In genomic region chr7:100264669-100265165, GRCh38 we compare ENCODE assay signal across 9 cellular contexts. TPM values are rescaled to one million over a fixed set of nuclear protein-coding genes. Genes with fewer than 3 reads are reported as not detected.
DNase-seq lines count a peak whose midpoint lies in the region; ATAC-seq and TF ChIP-seq lines count a peak whose summit lies in the region.
"Not testable (repeated sequence)": the region's sequence is repeated elsewhere in the genome, so short reads cannot be mapped to it uniquely, and the experiment has no call there.
"Had no signal": no experiment of that assay in that cellular context is flagged by ENCODE, and none has a peak within 500 bp of the region (broad histone marks: within the 10 kb centered on the region; RNA-seq: fewer than 3 reads in every experiment).

No MANE protein-coding gene starts in this region.

- not testable (repeated sequence) for H2AFZ ChIP-seq in neural progenitor cell (replicated peaks)

- not testable (repeated sequence) for H3K9me3 ChIP-seq in gastroesophageal sphincter; neural progenitor cell (ENCODE audit: low read depth); skeletal muscle tissue (ENCODE audit: control insufficient read depth in 3 of 3, low read length in 3 of 3)

- H3K4me2 ChIP-seq in neural progenitor cell = not testable (repeated sequence)

- TF ChIP-seq EP300 in gastroesophageal sphincter (IDR thresholded peaks at IDR 0.05) = not testable (repeated sequence)

- H3K79me2 ChIP-seq in neural progenitor cell (ENCODE audit: low read depth) = peaks cover 69% of the 10 kb centered on the region

- H3K4me1 ChIP-seq in gastroesophageal sphincter = peaks cover 0 to 15% (median 11%) of the 10 kb centered on the region in 3 donors
- H3K4me1 ChIP-seq in neural progenitor cell = not testable (repeated sequence)
- H3K4me1 ChIP-seq in skeletal muscle tissue (ENCODE audit: control insufficient read depth in 3 of 3, insufficient read depth in 3 of 3, low read length in 3 of 3) = peaks cover 18 to 44% (median 31%) of the 10 kb centered on the region in 3 donors

- H3K36me3 ChIP-seq in gastroesophageal sphincter; neural progenitor cell; skeletal muscle tissue (ENCODE audit: control insufficient read depth in 3 of 3, insufficient read depth in 3 of 3, low read length in 3 of 3): not testable (repeated sequence)

- not testable (repeated sequence) for H3K27me3 Mint-ChIP-seq in neural progenitor cell (ENCODE audit: insufficient read depth, low read depth)

- H3K36me3 Mint-ChIP-seq in neural progenitor cell = not testable (repeated sequence)

- not testable (repeated sequence) for H3K27me3 ChIP-seq in gastroesophageal sphincter; neural progenitor cell; skeletal muscle tissue (ENCODE audit: control insufficient read depth in 3 of 3, insufficient read depth in 3 of 3, low read length in 3 of 3)

- TF ChIP-seq CTCF in gastroesophageal sphincter (IDR thresholded peaks at IDR 0.05); neural progenitor cell (IDR thresholded peaks at IDR 0.05): not testable (repeated sequence)

- H3K9me3 Mint-ChIP-seq in neural progenitor cell = not testable (repeated sequence)

- DNase-seq in EH (ENCODE audit: low read depth) = peak; percentile 41
- DNase-seq in LoVo (ENCODE audit: low spot score) = peak; percentile 87
- peak; percentile 43 for DNase-seq in NOMO-1 treated with DMSO at 0.1 percent for 48 hours (lab: John Stamatoyannopoulos, UW; ENCODE audit: unreplicated experiment)
- DNase-seq in amniotic epithelial cell (ENCODE audit: low read depth) = peak; percentile 39
- not testable (repeated sequence) for DNase-seq in neural progenitor cell (ENCODE audit: low spot score)

- H3K27ac ChIP-seq in gastroesophageal sphincter (peak overlapping the region in 1 of 4 donors; percentile 29), skeletal muscle tissue (ENCODE audit: low read depth, low read length) (peak overlapping the region; percentile 12)
- not testable (repeated sequence) for H3K27ac ChIP-seq in neural progenitor cell

- not testable (repeated sequence) for H3K4me3 Mint-ChIP-seq in neural progenitor cell

- not testable (repeated sequence) for H3K4me3 ChIP-seq in gastroesophageal sphincter; neural progenitor cell; skeletal muscle tissue (ENCODE audit: low read length in 3 of 3)

- 57 to 93% methylated on average over 1 to 4 of the region's 7 CpGs for WGBS in gastroesophageal sphincter (ENCODE audit: low coverage in 1 of 2), 2 donors

- peak overlapping the region; percentile 25 for H3K27ac Mint-ChIP-seq in neural progenitor cell

- ATAC-seq in gastroesophageal sphincter = peak; percentile 52

- peaks cover 14% of the 10 kb centered on the region for H3K4me1 Mint-ChIP-seq in neural progenitor cell

- not testable (repeated sequence) for H3F3A ChIP-seq in neural progenitor cell (ENCODE audit: low read depth)

- peaks cover 72% of the 10 kb centered on the region for H4K20me1 ChIP-seq in neural progenitor cell (ENCODE audit: low read depth)

- not testable (repeated sequence) for TF ChIP-seq POLR2A in gastroesophageal sphincter (IDR thresholded peaks at IDR 0.05)

- not testable (repeated sequence) for H3K9ac ChIP-seq in neural progenitor cell; skeletal muscle tissue (ENCODE audit: low read depth in 1 of 3, low read length in 3 of 3)

RNA-seq across cellular contexts. Expression of gene SPDYE3, which starts 42.8 kb away (rescaled TPM):
- total RNA-seq in gastroesophageal sphincter (not detected), neural progenitor cell (ENCODE audit: low replicate concordance) (not detected in 2 replicates), skeletal muscle tissue (not detected)
- total RNA-seq: Caco-2; CD4-positive, alpha-beta memory T cell had no signal

RNA-seq across cellular contexts. Expression of gene PVRIG, which starts 45.0 kb away (rescaled TPM):
- total RNA-seq in gastroesophageal sphincter = under 1 TPM in 1 of 4 donors, not detected in 3; 0.27 TPM
- total RNA-seq in neural progenitor cell (ENCODE audit: low replicate concordance) = not detected in 2 replicates
- not detected for total RNA-seq in skeletal muscle tissue
- total RNA-seq: Caco-2 had no signal
